In genomic region chr11:110192604-110193282, GRCh38 we compare ENCODE assay signal across 7 cellular contexts.
DNase-seq lines count a peak whose midpoint lies in the region; ATAC-seq, FAIRE-seq and TF ChIP-seq lines count a peak whose summit lies in the region.
"Not testable (repeated sequence)": the region's sequence is repeated elsewhere in the genome, so short reads cannot be mapped to it uniquely, and the experiment has no call there.

No MANE protein-coding gene starts in this region.

- DNase-seq in RCC 7860 (ENCODE audit: low spot score) (peak; percentile 23), GM12878 (ENCODE audit: low read depth, low spot score) (peak; percentile 68)

- TF ChIP-seq EP300 in GM12878 (IDR thresholded peaks at IDR 0.05; ENCODE audit: borderline replicate concordance in 1 of 2, control insufficient read depth in 1 of 2, low read depth in 2 of 2, low read length in 2 of 2), result not testable (repeated sequence)

- in situ Hi-C loops in GM12878 (cut with MboI), result not testable (repeated sequence)

- 24% methylated on average over 4 of the region's 4 CpGs for WGBS in GM12878 (ENCODE audit: insufficient coverage, insufficient replicate concordance, low lambda C conversion rate, missing lambda C conversion rate)

- ATAC-seq in GM18502 (IDR thresholded peaks at IDR 0.05; ENCODE audit: poor library complexity, unreplicated experiment), result peak; percentile 88
- ATAC-seq in GM19452 (IDR thresholded peaks at IDR 0.05; ENCODE audit: unreplicated experiment), result peak; percentile 63
- peak; percentile 69 for ATAC-seq in GM21825 (IDR thresholded peaks at IDR 0.05; ENCODE audit: unreplicated experiment)
- ATAC-seq in HG03064 (IDR thresholded peaks at IDR 0.05; ENCODE audit: low read depth, unreplicated experiment), result peak; percentile 69
- ATAC-seq in HG03521 (IDR thresholded peaks at IDR 0.05; ENCODE audit: unreplicated experiment), result peak; percentile 69
- ATAC-seq in GM12878, result peak; percentile 92

- CTCF ChIA-PET in GM12878 (lab: Yijun Ruan, JAX), result interaction anchor here (1.2 to 2.7 kb wide), 3 partner anchors 8 to 180 kb away, joined by 4 to 9 read pairs (median 4); no protein-coding TSS in a partner anchor

- not testable (repeated sequence) for H3K4me2 ChIP-seq in GM12878 (ENCODE audit: control insufficient read depth, insufficient read depth)

- not testable (repeated sequence) for BruUV-seq in GM12878 (replicated peaks; lab: Mats Ljungman, UMichigan)

- TF ChIP-seq CTCF in GM12878 (IDR thresholded peaks at IDR 0.05 in 2 of 3, conservative IDR thresholded peaks at IDR 0.05 in 1 of 3; ENCODE audit: control insufficient read depth in 2 of 3, extremely low read depth in 1 of 3, insufficient read depth in 1 of 3, low read depth in 3 of 3, low read length in 3 of 3), result not testable (repeated sequence)

- peak; percentile 75 for FAIRE-seq in RCC 7860 (lab: Jason Lieb, UNC)
- FAIRE-seq in GM12878 (lab: Jason Lieb, UNC), result peak; percentile 78

- TF ChIP-seq RAD21 in GM12878 (IDR thresholded peaks at IDR 0.05; ENCODE audit: insufficient read depth, low read depth, low read length), result not testable (repeated sequence)

- H3K36me3 ChIP-seq in GM12878 (ENCODE audit: control insufficient read depth in 2 of 2, insufficient read depth in 2 of 2, low read length in 1 of 2), result not testable (repeated sequence)

- H3K27me3 ChIP-seq in GM12878 (replicated peaks in 1 of 2; ENCODE audit: control insufficient read depth in 2 of 2, insufficient read depth in 2 of 2, low read length in 1 of 2), result not testable (repeated sequence)

- POLR2A ChIA-PET in GM12878 (lab: Charles Lee), result not testable (repeated sequence)

- not testable (repeated sequence) for H3K9me3 ChIP-seq in GM12878 (replicated peaks; ENCODE audit: control insufficient read depth, insufficient read depth, low read length)

- not testable (repeated sequence) for H2AFZ ChIP-seq in GM12878 (ENCODE audit: control insufficient read depth, low read depth, low read length)

- H3K27ac ChIP-seq in GM12878 (ENCODE audit: control insufficient read depth, insufficient read depth), result not testable (repeated sequence)

- not testable (repeated sequence) for H3K79me2 ChIP-seq in GM12878 (ENCODE audit: control insufficient read depth, insufficient read depth, low read length)

- not testable (repeated sequence) for H3K9ac ChIP-seq in GM12878 (ENCODE audit: control insufficient read depth, insufficient read depth, low read length)

- intact Hi-C loops in GM12878 (cut with micrococcal nuclease; ENCODE audit: unreplicated experiment), result loop anchor here (5.0 kb wide), 1 partner anchor 340 kb away; no protein-coding TSS in a partner anchor

- TF ChIP-seq POLR2A in GM12878 (IDR thresholded peaks at IDR 0.05; ENCODE audit: low read depth, low read length), result not testable (repeated sequence)

- not testable (repeated sequence) for H4K20me1 ChIP-seq in GM12878 (ENCODE audit: control insufficient read depth, insufficient read depth)

- RAD21 ChIA-PET in GM12878 (lab: Charles Lee; ENCODE audit: unreplicated experiment), result interaction anchor here (1.2 kb wide), 1 partner anchor 175 kb away, joined by 3 read pairs; no protein-coding TSS in a partner anchor

- H3K4me3 ChIP-seq in GM12878, result not testable (repeated sequence)

- not testable (repeated sequence) for H3K4me1 ChIP-seq in GM12878 (ENCODE audit: control insufficient read depth, insufficient read depth, low read length)

- SMC1A ChIA-PET in GM12878 (lab: Charles Lee; ENCODE audit: uncharacterized antibody, unreplicated experiment), result interaction anchor here (1.2 to 1.7 kb wide), 2 partner anchors 9 to 17 kb away, joined by 3 to 4 read pairs; no protein-coding TSS in a partner anchor

TF ChIP-seq in GM12878, 131 proteins besides CTCF, POLR2A, EP300 and RAD21:
- TF ChIP-seq ATF7 (IDR thresholded peaks at IDR 0.05; ENCODE audit: low read depth) (0 out of 2 replicates have a peak, but pooled peaks have one; percentile 27), RUNX3 (IDR thresholded peaks at IDR 0.05; ENCODE audit: low read length) (peak; percentile 77), CBX5 (IDR thresholded peaks at IDR 0.05; ENCODE audit: low read depth) (0 out of 2 replicates have a peak, but pooled peaks have one; percentile 58), POU2F2 (IDR thresholded peaks at IDR 0.05; ENCODE audit: borderline replicate concordance, low read depth, low read length) (peak; percentile 80; the same call in 1 of the 3 replicates), PAX8 (IDR thresholded peaks at IDR 0.05) (peak; percentile 81; the same call in 1 of the 2 replicates)
